In genomic region chr11:102110761-102111010, GRCh38 we compare ENCODE assay signal across 8 cellular contexts. TPM values are rescaled to one million over a fixed set of nuclear protein-coding genes. Genes with fewer than 3 reads are reported as not detected.
A peak's percentile ranks its signal among the peaks of the same experiment; 100 is the strongest.
DNase-seq lines count a peak whose midpoint lies in the region; ATAC-seq and TF ChIP-seq lines count a peak whose summit lies in the region.

No MANE protein-coding gene starts in this region.

- H3K9me3 ChIP-seq in Caco-2 = no peaks in the 10 kb centered on the region
- no peaks in the 10 kb centered on the region for H3K9me3 ChIP-seq in HEK293 (ENCODE audit: control insufficient read depth, insufficient read depth, low read depth, low read length)
- no peaks in the 10 kb centered on the region; the same call in 1 of the 2 replicates for H3K9me3 ChIP-seq in iPS-20b (ENCODE audit: insufficient read depth, low read depth, low read length)
- no peaks in the 10 kb centered on the region for H3K9me3 ChIP-seq in thoracic aorta

- H3K4me3 Mint-ChIP-seq in Caco-2 (ENCODE audit: unreplicated experiment) = peak overlapping the region; percentile 91
- no peak overlapping the region for H3K4me3 Mint-ChIP-seq in activated B cell treated with CpG ODN at 0.5 μM for 24 hours

- BruUV-seq in Caco-2 (replicated peaks; lab: Mats Ljungman, UMichigan) = no TSS peak

- H3K27me3 Mint-ChIP-seq in Caco-2 (ENCODE audit: insufficient read depth, unreplicated experiment) = no peaks in the 10 kb centered on the region
- peaks cover 42% of the 10 kb centered on the region for H3K27me3 Mint-ChIP-seq in activated B cell treated with CpG ODN at 0.5 μM for 24 hours

- H3K9ac ChIP-seq in iPS-20b (ENCODE audit: low read depth, low read length) = peak overlapping the region; percentile 98

- TF ChIP-seq CTCF in Caco-2 (IDR thresholded peaks at IDR 0.05; ENCODE audit: insufficient read depth in 1 of 2, low read depth in 1 of 2, low read length in 1 of 2, severe bottlenecking in 1 of 2, unreplicated experiment in 1 of 2) (no peak), HEK293 (tag by site-specific recombination; IDR thresholded peaks at IDR 0.05) (no peak), activated B cell treated with CpG ODN at 0.5 μM for 24 hours (IDR thresholded peaks at IDR 0.05) (no peak), thoracic aorta (IDR thresholded peaks at IDR 0.05) (no peak)

- ATAC-seq in activated B cell treated with CpG ODN at 0.5 μM for 24 hours (ENCODE audit: low read depth) (peak; percentile 29), thoracic aorta (ENCODE audit: insufficient number of reproducible peaks, low FRiP score, low read depth) (no peak), GM21528 (IDR thresholded peaks at IDR 0.05; ENCODE audit: low FRiP score, unreplicated experiment) (no peak)

- peaks cover 24% of the 10 kb centered on the region for H3K4me1 ChIP-seq in Caco-2
- peaks cover 7% of the 10 kb centered on the region; the same call in 1 of the 2 replicates for H3K4me1 ChIP-seq in HEK293 (ENCODE audit: control insufficient read depth, insufficient read depth, low read length)
- peaks cover 31% of the 10 kb centered on the region for H3K4me1 ChIP-seq in iPS-20b (ENCODE audit: insufficient read depth, low read length)
- peaks cover 18 to 33% of the 10 kb centered on the region in 2 donors for H3K4me1 ChIP-seq in thoracic aorta (ENCODE audit: control insufficient read depth in 1 of 2, low read depth in 2 of 2)

- POLR2A ChIA-PET in Caco-2 (lab: Charles Lee) (interaction anchor here (0.6 to 1.2 kb wide), 4 partner anchors 80 to 189 kb away, joined by 3 to 7 read pairs (median 4); no protein-coding TSS in a partner anchor), HEK293 (lab: Yijun Ruan, JAX) (interaction anchor here (0.6 to 1.0 kb wide), 4 partner anchors 9 to 159 kb away, joined by 3 to 6 read pairs (median 4); no protein-coding TSS in a partner anchor), activated B cell treated with CpG ODN at 0.5 μM for 24 hours (lab: Charles Lee) (no interaction called here)

- H3K27ac Mint-ChIP-seq in Caco-2 (ENCODE audit: unreplicated experiment) (peak overlapping the region; percentile 98), activated B cell treated with CpG ODN at 0.5 μM for 24 hours (no peak overlapping the region)

- no peaks in the 10 kb centered on the region for H3K27me3 ChIP-seq in Caco-2 (replicated peaks; ENCODE audit: control insufficient read depth, insufficient read depth, low read length)
- no peaks in the 10 kb centered on the region for H3K27me3 ChIP-seq in iPS-20b (ENCODE audit: insufficient read depth, low read length)
- no peaks in the 10 kb centered on the region for H3K27me3 ChIP-seq in thoracic aorta (replicated peaks; ENCODE audit: insufficient read depth)

- H3K4me3 ChIP-seq in Caco-2 (ENCODE audit: low read depth, low read length) = peak overlapping the region; percentile 96
- H3K4me3 ChIP-seq in HEK293 (ENCODE audit: low read depth, low read length) = peak overlapping the region; percentile 97
- H3K4me3 ChIP-seq in iPS-20b (ENCODE audit: low read length) = peak overlapping the region; percentile 95
- H3K4me3 ChIP-seq in thoracic aorta = peak overlapping the region; percentile 85

- H3K36me3 ChIP-seq in Caco-2 (ENCODE audit: control insufficient read depth, insufficient read depth, low read length) = 0 out of 2 replicates have a peak, but pooled peaks cover 2% of the 10 kb centered on the region
- H3K36me3 ChIP-seq in HEK293 (ENCODE audit: control insufficient read depth in 2 of 2, insufficient read depth in 1 of 2, low read length in 2 of 2) = no peaks in the 10 kb centered on the region
- H3K36me3 ChIP-seq in iPS-20b (ENCODE audit: insufficient read depth, low read depth, low read length) = no peaks in the 10 kb centered on the region
- no peaks in the 10 kb centered on the region for H3K36me3 ChIP-seq in thoracic aorta

- H3K4me1 Mint-ChIP-seq in Caco-2 (ENCODE audit: low read depth, unreplicated experiment) = peaks cover 21% of the 10 kb centered on the region
- H3K4me1 Mint-ChIP-seq in activated B cell treated with CpG ODN at 0.5 μM for 24 hours = peaks cover 12% of the 10 kb centered on the region

- intact Hi-C loops in Caco-2 (cut with micrococcal nuclease; ENCODE audit: unreplicated experiment) = loop anchor here (1.0 to 5.0 kb wide), 11 partner anchors 10 to 1333 kb away; partner anchors contain the start of genes BIRC2, CEP126 and TMEM123
- intact Hi-C loops in activated B cell treated with CpG ODN at 0.5 μM for 24 hours (cut with micrococcal nuclease) = loop anchor here (10.0 kb wide), 1 partner anchor 154 kb away; no protein-coding TSS in a partner anchor

- H3K9me3 Mint-ChIP-seq in Caco-2 (ENCODE audit: unreplicated experiment) = no peaks in the 10 kb centered on the region
- H3K9me3 Mint-ChIP-seq in activated B cell treated with CpG ODN at 0.5 μM for 24 hours = no peaks in the 10 kb centered on the region

- H3K36me3 Mint-ChIP-seq in Caco-2 (ENCODE audit: insufficient read depth, unreplicated experiment) (peaks cover 49% of the 10 kb centered on the region), activated B cell treated with CpG ODN at 0.5 μM for 24 hours (ENCODE audit: low read depth) (peaks cover 2% of the 10 kb centered on the region)

- CTCF ChIA-PET in Caco-2 (lab: Charles Lee) = interaction anchor here (0.7 to 0.9 kb wide), 3 partner anchors 29 to 158 kb away, joined by 3 to 9 read pairs (median 5); partner anchors contain the start of gene CFAP300
- CTCF ChIA-PET in HEK293 (lab: Yijun Ruan, JAX) = interaction anchor here (0.9 kb wide), 1 partner anchor 158 kb away, joined by 3 read pairs; no protein-coding TSS in a partner anchor
- CTCF ChIA-PET in activated B cell treated with CpG ODN at 0.5 μM for 24 hours (lab: Charles Lee) = no interaction called here

- no peak for DNase-seq in Caco-2
- peak; percentile 40 for DNase-seq in activated B cell treated with CpG ODN at 0.5 μM for 24 hours
- DNase-seq in thoracic aorta (ENCODE audit: low spot score) = no peak
- no peak for DNase-seq in HCEC 1CT
- DNase-seq in NOMO-1 (lab: John Stamatoyannopoulos, UW; ENCODE audit: unreplicated experiment in 2 of 2) = no peak

- H3K27ac ChIP-seq in HEK293 (ENCODE audit: extremely low read depth, low read depth, low read length) (peak overlapping the region; percentile 92), iPS-20b (ENCODE audit: low read length) (peak overlapping the region; percentile 98), thoracic aorta (peak overlapping the region; percentile 99 to 100)

TF ChIP-seq in HEK293, 187 proteins besides CTCF, POLR2A, EP300 and RAD21:
- no peak for TF ChIP-seq ZNF76 (tag by site-specific recombination; IDR thresholded peaks at IDR 0.05; ENCODE audit: borderline replicate concordance, low read depth)

RNA-seq across cellular contexts. Expression of gene YAP1, which starts 0.4 kb away (rescaled TPM):
- 207 and 227 TPM in 2 replicates for total RNA-seq in Caco-2 (2022)
- total RNA-seq in activated B cell treated with CpG ODN at 0.5 μM for 24 hours = not detected in 2 replicates
- total RNA-seq in thoracic aorta = 100 to 1,000 TPM; 355 to 434 TPM

Comparison
In these comparisons a context has a peak if more than half of its experiments do, and no peak if none do; other contexts are left out.
1. RNA of gene YAP1, which starts 0.4 kb away (total RNA-seq): 355 to 434 TPM in thoracic aorta and 207 to 227 TPM in Caco-2; not detected in activated B cell treated with CpG ODN at 0.5 μM for 24 hours; every median in the first group is over 100 times any median in the second.
2. Peak in every context shown above with its lines, with median percentiles within 50 percentile points of each other: H3K4me3 ChIP-seq and H3K27ac ChIP-seq.